ENCODE assay signal across 1 cellular context in the genomic region with DNA sequence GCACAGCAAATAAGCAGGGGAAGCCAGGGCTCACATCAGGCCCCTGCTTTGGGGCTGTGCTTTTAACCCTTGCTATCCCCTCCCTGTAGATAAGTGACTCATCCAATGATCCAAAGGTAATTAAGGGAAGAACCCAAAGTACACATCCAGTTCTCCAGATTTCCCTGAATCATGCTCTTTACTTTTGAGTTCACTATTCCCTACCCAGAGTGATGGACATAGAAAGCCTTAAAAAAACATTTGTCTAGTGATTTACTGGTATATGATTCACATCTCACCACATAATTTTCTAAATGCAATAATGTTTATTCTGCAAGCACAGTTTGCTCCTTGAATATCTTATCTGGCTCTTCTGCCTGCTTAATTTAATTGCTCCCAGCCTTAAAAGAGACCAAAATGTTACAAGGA.
TF ChIP-seq lines count a peak whose summit lies in the region.

No MANE protein-coding gene starts in this region.

TF ChIP-seq in WTC11, 78 proteins besides CTCF, POLR2A, EP300 and RAD21 (continued from another document):
- no peak for TF ChIP-seq AFF4 (CRISPR knock-in tag; IDR thresholded peaks at IDR 0.05; ENCODE audit: borderline replicate concordance)
- no peak for TF ChIP-seq ATF2 (CRISPR knock-in tag; IDR thresholded peaks at IDR 0.05; ENCODE audit: borderline replicate concordance, low read depth)
- TF ChIP-seq, protein P1, sequence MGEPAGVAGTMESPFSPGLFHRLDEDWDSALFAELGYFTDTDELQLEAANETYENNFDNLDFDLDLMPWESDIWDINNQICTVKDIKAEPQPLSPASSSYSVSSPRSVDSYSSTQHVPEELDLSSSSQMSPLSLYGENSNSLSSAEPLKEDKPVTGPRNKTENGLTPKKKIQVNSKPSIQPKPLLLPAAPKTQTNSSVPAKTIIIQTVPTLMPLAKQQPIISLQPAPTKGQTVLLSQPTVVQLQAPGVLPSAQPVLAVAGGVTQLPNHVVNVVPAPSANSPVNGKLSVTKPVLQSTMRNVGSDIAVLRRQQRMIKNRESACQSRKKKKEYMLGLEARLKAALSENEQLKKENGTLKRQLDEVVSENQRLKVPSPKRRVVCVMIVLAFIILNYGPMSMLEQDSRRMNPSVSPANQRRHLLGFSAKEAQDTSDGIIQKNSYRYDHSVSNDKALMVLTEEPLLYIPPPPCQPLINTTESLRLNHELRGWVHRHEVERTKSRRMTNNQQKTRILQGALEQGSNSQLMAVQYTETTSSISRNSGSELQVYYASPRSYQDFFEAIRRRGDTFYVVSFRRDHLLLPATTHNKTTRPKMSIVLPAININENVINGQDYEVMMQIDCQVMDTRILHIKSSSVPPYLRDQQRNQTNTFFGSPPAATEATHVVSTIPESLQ (CRISPR knock-in tag; IDR thresholded peaks at IDR 0.05), result no peak
- no peak for TF ChIP-seq SP1 (CRISPR knock-in tag; conservative IDR thresholded peaks at IDR 0.05)
- no peak for TF ChIP-seq IRF2 (CRISPR knock-in tag; IDR thresholded peaks at IDR 0.05; ENCODE audit: borderline replicate concordance, low read depth)
- TF ChIP-seq RORB (CRISPR knock-in tag; IDR thresholded peaks at IDR 0.05), result no peak
- no peak for TF ChIP-seq ZNF512 (CRISPR knock-in tag; IDR thresholded peaks at IDR 0.05; ENCODE audit: borderline replicate concordance)
- TF ChIP-seq FOXK1 (CRISPR knock-in tag; IDR thresholded peaks at IDR 0.05), result no peak
- TF ChIP-seq CREB1 (CRISPR knock-in tag; IDR thresholded peaks at IDR 0.05), result no peak
